In the genomic region with DNA sequence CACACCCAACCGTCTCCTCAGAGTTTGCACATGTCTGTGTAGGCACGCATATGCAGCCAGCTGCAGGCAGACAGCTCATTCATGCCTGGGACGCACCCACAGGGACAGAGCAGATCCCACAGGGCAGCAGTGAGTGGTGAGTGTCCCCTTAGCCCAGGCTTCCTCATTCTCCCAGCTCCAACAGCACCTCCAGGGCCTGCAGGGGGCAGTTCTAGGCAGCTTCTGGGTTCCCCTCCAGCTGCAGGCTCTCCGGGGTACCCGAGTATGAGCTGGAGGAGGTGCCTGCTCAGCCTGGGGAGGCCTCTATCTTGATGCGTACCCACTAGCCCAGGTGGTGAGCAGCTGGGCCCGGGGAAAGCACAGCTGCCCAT, we compare ENCODE assay signal across 13 cellular contexts. TPM values are rescaled to one million over a fixed set of nuclear protein-coding genes. Genes with fewer than 3 reads are reported as not detected.
A peak's percentile ranks its signal among the peaks of the same experiment; 100 is the strongest.
DNase-seq lines count a peak whose midpoint lies in the region; ATAC-seq and TF ChIP-seq lines count a peak whose summit lies in the region.
"Had no signal": no experiment of that assay in that cellular context is flagged by ENCODE, and none has a peak within 500 bp of the region (broad histone marks: within the 10 kb centered on the region; RNA-seq: fewer than 3 reads in every experiment).

No MANE protein-coding gene starts in this region.

- POLR2A ChIA-PET in HEK293T (lab: Yijun Ruan, JAX) = no interaction called here

- H4K20me1 ChIP-seq in hepatocyte (ENCODE audit: insufficient read depth, poor library complexity, severe bottlenecking) = no peaks in the 10 kb centered on the region

- DNase-seq in EL (peak; percentile 69), MG63 (peak; percentile 84), naive B cell (no peak), HEK293T (ENCODE audit: extremely low spot score) (no peak), GDM1 (lab: John Stamatoyannopoulos, UW) (no peak), hepatocyte (ENCODE audit: low spot score) (no peak)
- DNase-seq: NCI-H1694; stimulated activated CD4-positive, alpha-beta T cell treated with anti-CD3 and anti-CD28 coated beads, Interleukin-4, amount 100 ng/mL, for 1 hour had no signal

- H3K4me3 ChIP-seq in MG63 = no peak overlapping the region
- H3K4me3 ChIP-seq in hepatocyte = no peak overlapping the region
- H3K4me3 ChIP-seq: suprapubic skin had no signal

- peaks cover 9% of the 10 kb centered on the region for H3K4me1 ChIP-seq in hepatocyte (ENCODE audit: insufficient read depth)

- H3K4me1 Mint-ChIP-seq in brain (peaks cover 59% of the 10 kb centered on the region), naive B cell (peaks cover 43 to 53% (median 44%) of the 10 kb centered on the region in 3 donors)

- no peaks in the 10 kb centered on the region for H3K36me3 Mint-ChIP-seq in brain
- H3K36me3 Mint-ChIP-seq in naive B cell = peaks cover 0 to 23% of the 10 kb centered on the region in 2 donors

- peak overlapping the region in 3 of 5 experiments; percentile 70 to 79 (median 77) for H3K4me3 Mint-ChIP-seq in brain
- peak overlapping the region in 5 of 8 donors; percentile 41 to 85 (median 68) for H3K4me3 Mint-ChIP-seq in naive B cell

- H2AFZ ChIP-seq in hepatocyte = no peak overlapping the region

- H3K79me2 ChIP-seq in hepatocyte = peaks cover 2% of the 10 kb centered on the region

- H3K27ac Mint-ChIP-seq in brain (peak overlapping the region in 3 of 5 experiments; percentile 41 to 85 (median 79)), naive B cell (no peak overlapping the region)

- no peak overlapping the region for H3K4me2 ChIP-seq in hepatocyte

- H3K9me3 ChIP-seq in MG63 = no peaks in the 10 kb centered on the region
- no peaks in the 10 kb centered on the region for H3K9me3 ChIP-seq in hepatocyte (ENCODE audit: low read depth)
- H3K9me3 ChIP-seq: neutrophil, suprapubic skin had no signal

- CTCF ChIA-PET in HEK293T (lab: Yijun Ruan, JAX) = interaction anchor here (1.2 to 1.3 kb wide), 2 partner anchors 16 to 183 kb away, joined by 3 to 5 read pairs; no protein-coding TSS in a partner anchor

- H3K9me2 ChIP-seq in hepatocyte (replicated peaks; ENCODE audit: insufficient read depth) = no peaks in the 10 kb centered on the region

- H3K27ac ChIP-seq in hepatocyte = no peak overlapping the region
- H3K27ac ChIP-seq: neutrophil, suprapubic skin had no signal

- H3K36me3 ChIP-seq in MG63 (peaks cover 7% of the 10 kb centered on the region), hepatocyte (replicated peaks; ENCODE audit: insufficient read depth, low read depth) (no peaks in the 10 kb centered on the region)
- H3K36me3 ChIP-seq: neutrophil, suprapubic skin had no signal

- WGBS in hepatocyte (ENCODE audit: low lambda C conversion rate, missing lambda C conversion rate) = 42% methylated on average over 7 of the region's 7 CpGs

- ATAC-seq in naive B cell (ENCODE audit: low read depth in 2 of 2) (no peak), HG03196 (IDR thresholded peaks at IDR 0.05; ENCODE audit: unreplicated experiment) (no peak)

- no peaks in the 10 kb centered on the region for H3K27me3 ChIP-seq in MG63
- peaks cover 47% of the 10 kb centered on the region for H3K27me3 ChIP-seq in hepatocyte

- peaks cover 0 to 66% (median 0%) of the 10 kb centered on the region in 5 experiments for H3K9me3 Mint-ChIP-seq in brain
- H3K9me3 Mint-ChIP-seq in naive B cell = peaks cover 0 to 12% (median 2%) of the 10 kb centered on the region in 7 donors

- TF ChIP-seq CTCF in brain (conservative IDR thresholded peaks at IDR 0.05) (no peak), hepatocyte (IDR thresholded peaks at IDR 0.05; ENCODE audit: poor library complexity) (no peak)

- H3K27me3 Mint-ChIP-seq in brain (peaks cover 4% of the 10 kb centered on the region), naive B cell (peaks cover 22 to 78% (median 75%) of the 10 kb centered on the region in 3 donors)

TF ChIP-seq in HEK293T, 16 proteins besides CTCF, POLR2A, EP300 and RAD21:
- TF ChIP-seq NFRKB (IDR thresholded peaks at IDR 0.05) = no peak
- TF ChIP-seq BHLHE40 (IDR thresholded peaks at IDR 0.05; ENCODE audit: borderline replicate concordance) = no peak
- no peak for TF ChIP-seq SUZ12 (IDR thresholded peaks at IDR 0.05)
- TF ChIP-seq HDGF (IDR thresholded peaks at IDR 0.05; ENCODE audit: borderline replicate concordance) = no peak
- no peak for TF ChIP-seq FOXA1 (IDR thresholded peaks at IDR 0.05)
- no peak for TF ChIP-seq PKNOX1 (IDR thresholded peaks at IDR 0.05)
- no peak for TF ChIP-seq TARDBP (IDR thresholded peaks at IDR 0.05)
- TF ChIP-seq LEF1 (IDR thresholded peaks at IDR 0.05; ENCODE audit: borderline replicate concordance) = no peak
- no peak for TF ChIP-seq CTBP1 (IDR thresholded peaks at IDR 0.05; ENCODE audit: borderline replicate concordance)
- TF ChIP-seq FOXM1 (IDR thresholded peaks at IDR 0.05; ENCODE audit: borderline replicate concordance) = no peak
- TF ChIP-seq ZNF384 (IDR thresholded peaks at IDR 0.05) = no peak
- no peak for TF ChIP-seq ELF4 (IDR thresholded peaks at IDR 0.05)
- no peak for TF ChIP-seq L3MBTL2 (conservative IDR thresholded peaks at IDR 0.05)
- no peak for TF ChIP-seq ARNT (IDR thresholded peaks at IDR 0.05)
- TF ChIP-seq FOXK2 (IDR thresholded peaks at IDR 0.05) = no peak
- TF ChIP-seq SP1 (IDR thresholded peaks at IDR 0.05) = no peak

RNA-seq across cellular contexts. Expression of gene SHANK1, which starts 1.3 kb away (rescaled TPM):
- total RNA-seq in MG63 (2014; rRNA removed; shearing (Covaris generic); ENCODE audit: low replicate concordance) = 3.1 and 3.6 TPM in 2 replicates
- 15.5 TPM for polyA plus RNA-seq in brain (ENCODE audit: insufficient read depth, low read depth, low replicate concordance)
- not detected for polyA plus RNA-seq in naive B cell (ENCODE audit: low read depth in 6 of 6)
- 0.24 and 2.3 TPM in 2 replicates for total RNA-seq in hepatocyte
- 0.56 and 1.4 TPM in 2 replicates for polyA plus RNA-seq in hepatocyte

RNA-seq across cellular contexts. Expression of gene CLEC11A, which starts 2.3 kb away (rescaled TPM):
- total RNA-seq in MG63 (2014; rRNA removed; shearing (Covaris generic); ENCODE audit: low replicate concordance) = 105 and 139 TPM in 2 replicates
- polyA plus RNA-seq in brain (ENCODE audit: insufficient read depth, low read depth, low replicate concordance) (5.7 TPM), naive B cell (ENCODE audit: low read depth in 6 of 6) (1 to 10 TPM in 2 of 6 donors, under 1 TPM in 4; 0.49 to 1.1 (median 0.69) TPM), hepatocyte (72.4 and 111 TPM in 2 replicates)
- 27.6 and 30.3 TPM in 2 replicates for total RNA-seq in hepatocyte

RNA-seq across cellular contexts. Expression of gene GPR32, which starts 49.4 kb away (rescaled TPM):
- not detected in 2 replicates for total RNA-seq in MG63 (2014; rRNA removed; shearing (Covaris generic); ENCODE audit: low replicate concordance)
- polyA plus RNA-seq in brain (ENCODE audit: insufficient read depth, low read depth, low replicate concordance) (not detected), naive B cell (ENCODE audit: low read depth in 6 of 6) (not detected), hepatocyte (not detected in 2 replicates)
- total RNA-seq in hepatocyte = not detected in 2 replicates
- total RNA-seq: SK-MEL-5, suprapubic skin had no signal

Comparison
In these comparisons a context has a peak if more than half of its experiments do, and no peak if none do; other contexts are left out.
1. DNase-seq: peak in EL (single experiment) and MG63 (single experiment); none in naive B cell (single experiment), HEK293T (single experiment), GDM1 (single experiment) and hepatocyte (single experiment).
2. H3K27ac Mint-ChIP-seq: peak in brain (3 of 5); none in naive B cell (0 of 6).
3. RNA of gene CLEC11A, which starts 2.3 kb away (polyA plus RNA-seq): 72.4 to 111 TPM in hepatocyte; 5.7 TPM in brain (single experiment) and 0.49 to 1.1 TPM in naive B cell; every median in the first group is over 10 times any median in the second.